Comparison of ENCODE assay signal across 1 cellular context in the genomic region with DNA sequence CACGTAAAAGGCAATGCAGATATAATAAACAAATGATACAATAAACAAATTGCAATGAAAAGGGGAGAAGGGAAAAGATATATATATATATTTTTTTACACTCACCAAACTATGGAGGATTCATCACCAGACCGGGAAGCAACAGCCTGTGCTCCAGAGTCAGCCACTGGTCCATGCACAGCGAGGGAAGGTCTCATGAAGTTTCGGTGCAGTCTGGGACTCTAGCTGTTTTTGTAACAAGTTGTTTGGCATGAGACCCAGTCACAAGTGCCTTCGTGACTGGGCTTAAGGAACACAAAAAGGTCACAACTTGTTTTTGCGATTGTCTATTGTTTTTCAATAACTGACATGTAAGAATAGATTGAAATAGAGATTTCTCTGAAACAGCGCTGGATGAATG. TPM values are rescaled to one million over a fixed set of nuclear protein-coding genes. Genes with fewer than 3 reads are reported as not detected.
"Had no signal": no experiment of that assay in that cellular context is flagged by ENCODE, and none has a peak within 500 bp of the region (broad histone marks: within the 10 kb centered on the region; RNA-seq: fewer than 3 reads in every experiment).

No MANE protein-coding gene starts in this region.

RNA-seq across cellular contexts. Expression of gene LIMS3, which starts 4.8 kb away (rescaled TPM):
- polyA plus RNA-seq: keratinocyte had no signal
